ENCODE assay signal across 9 cellular contexts in the genomic region with DNA sequence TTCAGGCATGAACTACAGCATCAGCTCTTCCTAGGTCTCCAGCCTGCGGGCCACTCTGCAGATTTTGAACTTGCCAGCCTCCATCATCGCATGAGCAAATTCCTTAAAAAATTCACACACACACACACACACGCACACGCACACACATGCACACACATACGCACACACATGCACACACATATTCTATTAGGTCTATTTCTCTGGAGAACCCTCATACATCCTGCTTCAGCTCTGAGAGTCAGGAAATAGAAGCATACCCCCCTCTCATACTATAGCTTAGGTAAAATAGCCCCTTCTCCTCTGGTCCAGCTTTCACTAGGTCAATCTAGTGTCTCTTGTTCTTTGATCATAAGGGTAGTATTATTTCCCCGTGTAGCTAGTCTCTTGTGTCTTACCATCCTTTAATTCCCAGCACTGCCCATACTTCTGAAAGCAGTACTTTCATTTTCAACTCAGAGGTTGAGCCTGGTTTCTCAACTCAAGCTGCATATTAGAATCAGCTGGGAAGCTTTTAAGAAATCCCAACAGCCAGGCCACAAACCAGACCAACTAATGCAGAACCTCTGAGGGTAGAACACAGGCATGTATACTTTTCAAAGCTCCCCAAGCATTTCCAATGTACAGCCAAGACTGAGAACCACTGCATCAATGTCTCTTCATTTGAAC. TPM values are rescaled to one million over a fixed set of nuclear protein-coding genes. Genes with fewer than 3 reads are reported as not detected.
DNase-seq lines count a peak whose midpoint lies in the region; ATAC-seq lines count a peak whose summit lies in the region.
"Had no signal": no experiment of that assay in that cellular context is flagged by ENCODE, and none has a peak within 500 bp of the region (broad histone marks: within the 10 kb centered on the region; RNA-seq: fewer than 3 reads in every experiment).

No MANE protein-coding gene starts in this region.

- DNase-seq in RPMI7951 (ENCODE audit: low read depth) (peak; percentile 75), renal cortical epithelial cell (ENCODE audit: low read depth) (peak; percentile 34), GDM1 (lab: John Stamatoyannopoulos, UW) (no peak), SIG-M5 (lab: John Stamatoyannopoulos, UW) (no peak), left cardiac atrium (no peak)
- no peak for DNase-seq in stimulated activated naive CD4-positive, alpha-beta T cell (lab: John Stamatoyannopoulos, UW)
- DNase-seq: amygdala had no signal

- intact Hi-C loops in left cardiac atrium (cut with DNase I) = no loop called here

- peak; percentile 78 for ATAC-seq in GM18909 (IDR thresholded peaks at IDR 0.05; ENCODE audit: poor library complexity, unreplicated experiment)
- peak; percentile 65 for ATAC-seq in HG02798 (IDR thresholded peaks at IDR 0.05; ENCODE audit: poor library complexity, unreplicated experiment)
- no peak for ATAC-seq in left cardiac atrium

RNA-seq across cellular contexts. Expression of a gene that starts 30.9 kb away (rescaled TPM):
- total RNA-seq in RPMI7951 (2014; rRNA removed; shearing (Covaris generic)) = 18.9 and 19.7 TPM in 2 replicates
- total RNA-seq in renal cortical epithelial cell (257 and 399 TPM in 2 replicates), left cardiac atrium (1 to 10 TPM; 4.8 to 5.2 TPM)

Comparison
In these comparisons a context has a peak if more than half of its experiments do, and no peak if none do; other contexts are left out.
1. ATAC-seq: peak in GM18909 (single experiment) and HG02798 (single experiment); none in left cardiac atrium (0 of 2).
2. DNase-seq: peak in RPMI7951 (single experiment) and renal cortical epithelial cell (single experiment); none in stimulated activated naive CD4-positive, alpha-beta T cell (0 of 6), GDM1 (single experiment), SIG-M5 (single experiment) and left cardiac atrium (single experiment).
3. RNA of a gene that starts 30.9 kb away (total RNA-seq): 257 to 399 TPM in renal cortical epithelial cell; 18.9 to 19.7 TPM in RPMI7951 and 4.8 to 5.2 TPM in left cardiac atrium; every median in the first group is over 10 times any median in the second.